In genomic region chr6:36075656-36076055, GRCh38 we compare ENCODE assay signal across 8 cellular contexts. TPM values are rescaled to one million over a fixed set of nuclear protein-coding genes. Genes with fewer than 3 reads are reported as not detected.
DNase-seq lines count a peak whose midpoint lies in the region; ATAC-seq, FAIRE-seq and TF ChIP-seq lines count a peak whose summit lies in the region.

No MANE protein-coding gene starts in this region.

- H3K27ac ChIP-seq in VCaP (no peak overlapping the region), keratinocyte (ENCODE audit: control insufficient read depth, insufficient read depth, low read length) (no peak overlapping the region)

- TF ChIP-seq CTCF in BE2C (IDR thresholded peaks at IDR 0.05; ENCODE audit: low read depth, low read length) (peak; percentile 60), GM12864 (IDR thresholded peaks at IDR 0.05; ENCODE audit: low read depth, low read length, missing control alignments) (peak; percentile 40), VCaP (conservative IDR thresholded peaks at IDR 0.05) (peak; percentile 76), keratinocyte (optimal IDR thresholded peaks at IDR 0.05 in 1 of 3, IDR thresholded peaks at IDR 0.05 in 1 of 3, conservative IDR thresholded peaks at IDR 0.05 in 1 of 3; ENCODE audit: extremely low read depth in 1 of 3, insufficient read depth in 2 of 3, low read length in 3 of 3) (peak; percentile 43 to 62 (median 54))

- H3K4me2 ChIP-seq in keratinocyte (ENCODE audit: control insufficient read depth, extremely low read depth, insufficient read depth, low read depth, low read length): no peak overlapping the region

- H4K20me1 ChIP-seq in keratinocyte (ENCODE audit: control insufficient read depth, extremely low read depth, insufficient read depth, low read length): no peaks in the 10 kb centered on the region

- H3K79me2 ChIP-seq in keratinocyte (ENCODE audit: control insufficient read depth, insufficient read depth, low read length): peaks cover 17% of the 10 kb centered on the region

- no peak overlapping the region for H3K4me3 ChIP-seq in BE2C (ENCODE audit: low read depth, low read length)
- H3K4me3 ChIP-seq in GM12864 (ENCODE audit: low read depth, low read length): no peak overlapping the region
- H3K4me3 ChIP-seq in keratinocyte (ENCODE audit: control insufficient read depth in 2 of 3, extremely low read depth in 1 of 3, insufficient read depth in 2 of 3, low read depth in 1 of 3, low read length in 3 of 3): no peak overlapping the region

- dilution Hi-C loops in keratinocyte (cut with MboI; ENCODE audit: extremely low pct_ligation_motif_present, low sequenced_read_pairs): no loop called here

- H3K36me3 ChIP-seq in BE2C: peaks cover 12% of the 10 kb centered on the region
- H3K36me3 ChIP-seq in keratinocyte (ENCODE audit: control insufficient read depth in 2 of 2, extremely low read depth in 1 of 2, insufficient read depth in 2 of 2, low read length in 2 of 2): peaks cover 6 to 14% of the 10 kb centered on the region in 2 experiments

- in situ Hi-C loops in KBM-7 (cut with MboI; ENCODE audit: low pct_unique_long_range_greater_than_20kb, low sequenced_read_pairs): no loop called here

- no peaks in the 10 kb centered on the region for H3K27me3 ChIP-seq in BE2C
- H3K27me3 ChIP-seq in keratinocyte (ENCODE audit: control insufficient read depth, extremely low read depth, insufficient read depth, low read length): no peaks in the 10 kb centered on the region

- FAIRE-seq in keratinocyte (lab: Jason Lieb, UNC): no peak

- H3K9ac ChIP-seq in keratinocyte (ENCODE audit: control insufficient read depth, extremely low read depth, insufficient read depth, low read length): no peak overlapping the region

- DNase-seq in BE2C: no peak
- DNase-seq in GM12864 (ENCODE audit: low read depth): no peak
- no peak for DNase-seq in keratinocyte (ENCODE audit: low read depth, low spot score)
- no peak for DNase-seq in stimulated activated CD8-positive, alpha-beta memory T cell treated with anti-CD3 and anti-CD28 coated beads, Interleukin-4, amount 100 ng/mL, for 48 hours
- no peak for DNase-seq in KBM-7
- DNase-seq in activated CD4-positive, CD25-positive, alpha-beta regulatory T cell treated with anti-CD3 and anti-CD28 coated beads, Interleukin-2, amount 50 U/mL, for 72 hours: no peak

- H2AFZ ChIP-seq in keratinocyte (ENCODE audit: control insufficient read depth, low read length): no peak overlapping the region

- no peaks in the 10 kb centered on the region; the same call in none of the 2 replicates for H3K4me1 ChIP-seq in BE2C
- H3K4me1 ChIP-seq in keratinocyte (ENCODE audit: control insufficient read depth, extremely low read depth, insufficient read depth, low read length): no peaks in the 10 kb centered on the region

- peaks cover 2% of the 10 kb centered on the region for H3K9me1 ChIP-seq in keratinocyte (ENCODE audit: control insufficient read depth, extremely low read depth, insufficient read depth, low read length)

- no peaks in the 10 kb centered on the region for H3K9me3 ChIP-seq in BE2C
- no peaks in the 10 kb centered on the region for H3K9me3 ChIP-seq in keratinocyte (ENCODE audit: control insufficient read depth, low read depth, low read length)

- ATAC-seq in GM18861 (IDR thresholded peaks at IDR 0.05; ENCODE audit: unreplicated experiment): no peak

RNA-seq across cellular contexts. Expression of gene MAPK14, which starts 48.0 kb away (rescaled TPM):
- polyA plus RNA-seq in BE2C (2012; ENCODE audit: insufficient read depth, insufficient read length, low read depth): 33.7 TPM
- polyA plus RNA-seq in keratinocyte: 43.7 to 52.4 TPM (median 44.6 TPM) in 3 replicates
- 34.1 TPM for polyA plus RNA-seq in keratinocyte (2011; ENCODE audit: low read depth)
- polyA plus RNA-seq in keratinocyte (2011; cell fraction: cytosol; rRNA removed): 27.5 and 46.9 TPM in 2 replicates
- polyA plus RNA-seq in keratinocyte (2011; cell fraction: nucleus; rRNA removed): 63.3 and 68.9 TPM in 2 replicates
- 29.6 and 34.7 TPM in 2 replicates for polyA plus RNA-seq in keratinocyte (2012; ENCODE audit: low replicate concordance)
- polyA minus RNA-seq in keratinocyte: 24.8 to 104 TPM (median 66.2 TPM) in 3 replicates
- polyA minus RNA-seq in keratinocyte (2011; cell fraction: cytosol; rRNA and poly(A)+ RNA removed): 40.7 TPM
- polyA minus RNA-seq in keratinocyte (2011; cell fraction: nucleus; rRNA and poly(A)+ RNA removed): 52.3 and 104 TPM in 2 replicates

RNA-seq across cellular contexts. Expression of gene SLC26A8, which starts 51.2 kb away (rescaled TPM):
- polyA plus RNA-seq in BE2C (2012; ENCODE audit: insufficient read depth, insufficient read length, low read depth): not detected
- polyA plus RNA-seq in keratinocyte: 0.02 to 0.18 TPM (median 0.04 TPM) in 3 replicates
- polyA plus RNA-seq in keratinocyte (2011; ENCODE audit: low read depth): not detected
- not detected in 2 replicates for polyA plus RNA-seq in keratinocyte (2011; cell fraction: cytosol; rRNA removed)
- 0.06 TPM in 1 of 2 replicates, not detected in the other for polyA plus RNA-seq in keratinocyte (2011; cell fraction: nucleus; rRNA removed)
- polyA plus RNA-seq in keratinocyte (2012; ENCODE audit: low replicate concordance): not detected in 2 replicates
- polyA minus RNA-seq in keratinocyte: not detected in 3 replicates
- not detected for polyA minus RNA-seq in keratinocyte (2011; cell fraction: cytosol; rRNA and poly(A)+ RNA removed)
- polyA minus RNA-seq in keratinocyte (2011; cell fraction: nucleus; rRNA and poly(A)+ RNA removed): 0.23 TPM in 1 of 2 replicates, not detected in the other

RNA-seq across cellular contexts. Expression of gene MAPK13, which starts 54.7 kb away (rescaled TPM):
- 9.0 TPM for polyA plus RNA-seq in BE2C (2012; ENCODE audit: insufficient read depth, insufficient read length, low read depth)
- polyA plus RNA-seq in keratinocyte: 15.7 to 31.3 TPM (median 19.3 TPM) in 3 replicates
- 55.3 TPM for polyA plus RNA-seq in keratinocyte (2011; ENCODE audit: low read depth)
- polyA plus RNA-seq in keratinocyte (2011; cell fraction: cytosol; rRNA removed): 20.9 and 24.6 TPM in 2 replicates
- 20.2 and 21.5 TPM in 2 replicates for polyA plus RNA-seq in keratinocyte (2011; cell fraction: nucleus; rRNA removed)
- 28.5 and 37.7 TPM in 2 replicates for polyA plus RNA-seq in keratinocyte (2012; ENCODE audit: low replicate concordance)
- 22.9 to 27.0 TPM (median 23.2 TPM) in 3 replicates for polyA minus RNA-seq in keratinocyte
- polyA minus RNA-seq in keratinocyte (2011; cell fraction: cytosol; rRNA and poly(A)+ RNA removed): 11.3 TPM
- 11.0 and 11.9 TPM in 2 replicates for polyA minus RNA-seq in keratinocyte (2011; cell fraction: nucleus; rRNA and poly(A)+ RNA removed)
